Comparison of ENCODE assay signal across 11 cellular contexts in genomic region chr4:26746742-26747351, GRCh38.
DNase-seq lines count a peak whose midpoint lies in the region; ATAC-seq, FAIRE-seq and TF ChIP-seq lines count a peak whose summit lies in the region.
"Had no signal": no experiment of that assay in that cellular context is flagged by ENCODE, and none has a peak within 500 bp of the region (broad histone marks: within the 10 kb centered on the region; RNA-seq: fewer than 3 reads in every experiment).

No MANE protein-coding gene starts in this region.

- CTCF ChIA-PET in activated naive CD4-positive, alpha-beta T cell treated with anti-CD3 and anti-CD28 coated beads for 36 hours (lab: Charles Lee): no interaction called here
- CTCF ChIA-PET in Calu3 (lab: Charles Lee): no interaction called here

- no peak for TF ChIP-seq POLR2A in GM12891 (IDR thresholded peaks at IDR 0.05; ENCODE audit: low read depth, low read length)

- peaks cover 14% of the 10 kb centered on the region for H3K36me3 Mint-ChIP-seq in activated naive CD4-positive, alpha-beta T cell treated with anti-CD3 and anti-CD28 coated beads for 36 hours (ENCODE audit: low read depth)
- no peaks in the 10 kb centered on the region for H3K36me3 Mint-ChIP-seq in Calu3 (ENCODE audit: insufficient read depth, unreplicated experiment)

- FAIRE-seq in GM12891 (lab: Jason Lieb, UNC): peak; percentile 92

- BruUV-seq in Calu3 (replicated peaks; lab: Mats Ljungman, UMichigan): no TSS peak

- H3K27me3 Mint-ChIP-seq in activated naive CD4-positive, alpha-beta T cell treated with anti-CD3 and anti-CD28 coated beads for 36 hours (ENCODE audit: low read depth): no peaks in the 10 kb centered on the region
- no peaks in the 10 kb centered on the region for H3K27me3 Mint-ChIP-seq in Calu3 (ENCODE audit: unreplicated experiment)
- H3K27me3 Mint-ChIP-seq: T-cell had no signal

- H3K9me3 Mint-ChIP-seq in activated naive CD4-positive, alpha-beta T cell treated with anti-CD3 and anti-CD28 coated beads for 36 hours: peaks cover 3% of the 10 kb centered on the region
- no peaks in the 10 kb centered on the region for H3K9me3 Mint-ChIP-seq in Calu3 (ENCODE audit: low read depth, unreplicated experiment)

- H3K4me1 Mint-ChIP-seq in activated naive CD4-positive, alpha-beta T cell treated with anti-CD3 and anti-CD28 coated beads for 36 hours (ENCODE audit: low read depth): peaks cover 7% of the 10 kb centered on the region
- no peaks in the 10 kb centered on the region for H3K4me1 Mint-ChIP-seq in Calu3 (ENCODE audit: low read depth, unreplicated experiment)

- H3K27ac Mint-ChIP-seq in activated naive CD4-positive, alpha-beta T cell treated with anti-CD3 and anti-CD28 coated beads for 36 hours: no peak overlapping the region
- no peak overlapping the region for H3K27ac Mint-ChIP-seq in Calu3 (ENCODE audit: unreplicated experiment)
- H3K27ac Mint-ChIP-seq: T-cell had no signal

- no peak for DNase-seq in GM12891 (ENCODE audit: insufficient read length, low spot score)
- peak; percentile 68 for DNase-seq in activated naive CD4-positive, alpha-beta T cell treated with anti-CD3 and anti-CD28 coated beads for 36 hours
- DNase-seq in substantia nigra (lab: John Stamatoyannopoulos, UW): no peak
- no peak for DNase-seq in NCI-H82 treated with DMSO at 0.1 percent for 48 hours (lab: John Stamatoyannopoulos, UW; ENCODE audit: unreplicated experiment)
- no peak for DNase-seq in medulla oblongata (ENCODE audit: extremely low spot score)
- DNase-seq in Calu3: no peak
- DNase-seq: cortex of kidney, left ventricle myocardium inferior, T-cell had no signal

- intact Hi-C loops in activated naive CD4-positive, alpha-beta T cell treated with anti-CD3 and anti-CD28 coated beads for 36 hours (cut with micrococcal nuclease): loop anchor here (2.0 kb wide), 3 partner anchors 16 to 258 kb away; partner anchors contain the start of gene STIM2
- intact Hi-C loops in Calu3 (cut with micrococcal nuclease; ENCODE audit: unreplicated experiment): loop anchor here (10.0 kb wide), 1 partner anchor 268 kb away; no protein-coding TSS in a partner anchor

- no peak overlapping the region for H3K27ac ChIP-seq in substantia nigra (ENCODE audit: low read depth, low read length, poor library complexity, severe bottlenecking)
- H3K27ac ChIP-seq: left ventricle myocardium inferior had no signal

- ATAC-seq in GM19455 (IDR thresholded peaks at IDR 0.05; ENCODE audit: unreplicated experiment): peak; percentile 99
- peak; percentile 98 for ATAC-seq in HG03135 (IDR thresholded peaks at IDR 0.05; ENCODE audit: unreplicated experiment)
- ATAC-seq: T-cell had no signal

- TF ChIP-seq CTCF in Calu3 (IDR thresholded peaks at IDR 0.05; ENCODE audit: unreplicated experiment): no peak

- H3K4me3 Mint-ChIP-seq in activated naive CD4-positive, alpha-beta T cell treated with anti-CD3 and anti-CD28 coated beads for 36 hours: no peak overlapping the region
- H3K4me3 Mint-ChIP-seq in Calu3 (ENCODE audit: low read depth, unreplicated experiment): no peak overlapping the region
- H3K4me3 Mint-ChIP-seq: T-cell had no signal

TF ChIP-seq in GM12891, 5 proteins besides CTCF, POLR2A, EP300 and RAD21:
- TF ChIP-seq TAF1 (IDR thresholded peaks at IDR 0.05; ENCODE audit: low read depth, low read length) (no peak), SPI1 (IDR thresholded peaks at IDR 0.05; ENCODE audit: low read depth, low read length) (no peak), POLR2AphosphoS5 (IDR thresholded peaks at IDR 0.05; ENCODE audit: low read depth, low read length) (no peak), POU2F2 (IDR thresholded peaks at IDR 0.05; ENCODE audit: low read depth, low read length) (peak; percentile 78), PAX5 (IDR thresholded peaks at IDR 0.05; ENCODE audit: insufficient read depth, low read length, severe bottlenecking) (peak; percentile 33)
